18 cellular contexts compared by ENCODE assay signal in the genomic region with DNA sequence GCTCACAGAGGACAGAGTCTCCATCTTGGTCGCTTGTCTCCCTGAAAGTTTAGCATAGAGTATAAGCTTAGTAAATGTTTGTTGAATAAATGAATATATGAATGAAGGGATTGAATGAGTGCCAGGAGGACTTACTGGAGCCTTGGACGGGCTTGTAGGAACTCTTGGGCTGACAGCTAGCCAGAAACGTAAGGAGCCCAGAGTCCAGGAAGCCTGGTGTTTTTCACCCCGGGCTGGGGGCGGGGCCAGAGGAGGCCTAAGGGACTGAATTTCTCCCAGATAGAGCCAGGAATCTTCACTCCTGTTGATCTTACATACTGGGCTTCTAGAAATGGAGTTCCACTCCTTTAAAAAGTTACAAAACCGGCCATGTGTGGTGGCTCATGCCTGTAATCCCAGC.
DNase-seq lines count a peak whose midpoint lies in the region; ATAC-seq and TF ChIP-seq lines count a peak whose summit lies in the region.
"Had no signal": no experiment of that assay in that cellular context is flagged by ENCODE, and none has a peak within 500 bp of the region (broad histone marks: within the 10 kb centered on the region; RNA-seq: fewer than 3 reads in every experiment).

No MANE protein-coding gene starts in this region.

- H3K9me3 ChIP-seq in lung (ENCODE audit: control insufficient read depth in 2 of 2, insufficient read depth in 1 of 2, low read length in 1 of 2): peaks cover 0 to 4% of the 10 kb centered on the region in 2 donors
- peaks cover 0 to 8% (median 0%) of the 10 kb centered on the region in 4 donors for H3K9me3 ChIP-seq in upper lobe of left lung

- DNase-seq in HFFc6 (no peak), fibroblast of mammary gland (ENCODE audit: low read depth) (peak; percentile 58), lung (ENCODE audit: low spot score) (peak; percentile 39), upper lobe of left lung (peak in 1 of 2 donors; percentile 80), DMS153 (lab: John Stamatoyannopoulos, UW) (no peak), NCI-H446 (lab: John Stamatoyannopoulos, UW) (no peak)
- DNase-seq in activated CD4-positive, alpha-beta T cell treated with anti-CD3 and anti-CD28 coated beads, Interleukin-2, amount 50 U/mL, for 4 hours: no peak
- DNase-seq: activated T-cell treated with anti-CD3 and anti-CD28 coated beads for 4 hours; Caco-2; effector CD4-positive, alpha-beta T cell; NCI-H1417; NCI-H748 treated with DMSO at 0.1 percent for 48 hours; nephron progenitor cell; SIG-M5 had no signal

- no peaks in the 10 kb centered on the region; the same call in 1 of the 2 replicates for H3K27me3 Mint-ChIP-seq in HFFc6 (ENCODE audit: insufficient read depth)

- H3K27ac Mint-ChIP-seq in HFFc6: no peak overlapping the region
- H3K27ac Mint-ChIP-seq: B cell, mesothelial cell of epicardium, nephron progenitor cell had no signal

- H3K4me1 ChIP-seq in lung (ENCODE audit: control insufficient read depth in 2 of 2, insufficient read depth in 2 of 2, low read length in 2 of 2): peaks cover 0 to 2% of the 10 kb centered on the region in 2 donors
- H3K4me1 ChIP-seq in upper lobe of left lung: peaks cover 0 to 20% (median 9%) of the 10 kb centered on the region in 4 donors
- H3K4me1 ChIP-seq: Caco-2 had no signal

- TF ChIP-seq POLR2A in upper lobe of left lung (IDR thresholded peaks at IDR 0.05): no peak

- ATAC-seq in lung (ENCODE audit: insufficient read depth, low FRiP score) (no peak), upper lobe of left lung (ENCODE audit: low FRiP score in 2 of 2) (peak; percentile 54 to 59)

- H3K4me3 ChIP-seq in fibroblast of mammary gland (ENCODE audit: control insufficient read depth, low read depth, low read length): no peak overlapping the region
- no peak overlapping the region for H3K4me3 ChIP-seq in lung
- peak overlapping the region in 1 of 4 donors; percentile 8 for H3K4me3 ChIP-seq in upper lobe of left lung
- H3K4me3 ChIP-seq: hepatocyte had no signal

- H3K27me3 ChIP-seq in lung (ENCODE audit: control insufficient read depth, insufficient read depth) (no peaks in the 10 kb centered on the region), upper lobe of left lung (no peaks in the 10 kb centered on the region)
- H3K27me3 ChIP-seq: hepatocyte had no signal

- H3K4me3 Mint-ChIP-seq in HFFc6: peak overlapping the region; percentile 14; the same call in 1 of the 2 replicates
- H3K4me3 Mint-ChIP-seq: B cell, mesothelial cell of epicardium, nephron progenitor cell had no signal

- H3K36me3 ChIP-seq in lung (ENCODE audit: control insufficient read depth in 2 of 2, insufficient read depth in 2 of 2, low read length in 2 of 2) (no peaks in the 10 kb centered on the region), upper lobe of left lung (no peaks in the 10 kb centered on the region)

- 38 to 65% methylated on average over 6 of the region's 6 CpGs for WGBS in lung, 2 donors
- 36 to 52% methylated on average over 5 to 6 of the region's 6 CpGs for WGBS in upper lobe of left lung, 2 donors

- no peak for TF ChIP-seq CTCF in HFFc6 (IDR thresholded peaks at IDR 0.05)
- no peak for TF ChIP-seq CTCF in fibroblast of mammary gland (conservative IDR thresholded peaks at IDR 0.05; ENCODE audit: control insufficient read depth, insufficient read depth, low read depth, low read length)
- no peak for TF ChIP-seq CTCF in lung (IDR thresholded peaks at IDR 0.05; ENCODE audit: control extremely low read depth, extremely low read depth)
- no peak for TF ChIP-seq CTCF in upper lobe of left lung (IDR thresholded peaks at IDR 0.05)

- no peaks in the 10 kb centered on the region for H3K36me3 Mint-ChIP-seq in HFFc6 (ENCODE audit: low read depth)
- H3K36me3 Mint-ChIP-seq: mesothelial cell of epicardium had no signal

- peaks cover 25% of the 10 kb centered on the region for H3K4me1 Mint-ChIP-seq in HFFc6 (ENCODE audit: low read depth)
- H3K4me1 Mint-ChIP-seq: B cell had no signal

- no peak for TF ChIP-seq EP300 in upper lobe of left lung (IDR thresholded peaks at IDR 0.05)

- H3K27ac ChIP-seq in lung (ENCODE audit: low read depth in 1 of 2, low read length in 1 of 2) (peak overlapping the region in 1 of 2 donors; percentile 8), upper lobe of left lung (peak overlapping the region; percentile 52 to 85 (median 66))
- H3K27ac ChIP-seq: hepatocyte, VCaP had no signal

- H3K9me3 Mint-ChIP-seq in HFFc6: no peaks in the 10 kb centered on the region
- H3K9me3 Mint-ChIP-seq: mesothelial cell of epicardium, nephron progenitor cell had no signal

Comparison
In these comparisons a context has a peak if more than half of its experiments do, and no peak if none do; other contexts are left out.
1. DNase-seq: peak in fibroblast of mammary gland (single experiment) and lung (single experiment); none in HFFc6 (single experiment), activated CD4-positive, alpha-beta T cell treated with anti-CD3 and anti-CD28 coated beads, Interleukin-2, amount 50 U/mL, for 4 hours (0 of 2), DMS153 (single experiment) and NCI-H446 (0 of 2).